Comparison of ENCODE assay signal across 16 cellular contexts in the genomic region with DNA sequence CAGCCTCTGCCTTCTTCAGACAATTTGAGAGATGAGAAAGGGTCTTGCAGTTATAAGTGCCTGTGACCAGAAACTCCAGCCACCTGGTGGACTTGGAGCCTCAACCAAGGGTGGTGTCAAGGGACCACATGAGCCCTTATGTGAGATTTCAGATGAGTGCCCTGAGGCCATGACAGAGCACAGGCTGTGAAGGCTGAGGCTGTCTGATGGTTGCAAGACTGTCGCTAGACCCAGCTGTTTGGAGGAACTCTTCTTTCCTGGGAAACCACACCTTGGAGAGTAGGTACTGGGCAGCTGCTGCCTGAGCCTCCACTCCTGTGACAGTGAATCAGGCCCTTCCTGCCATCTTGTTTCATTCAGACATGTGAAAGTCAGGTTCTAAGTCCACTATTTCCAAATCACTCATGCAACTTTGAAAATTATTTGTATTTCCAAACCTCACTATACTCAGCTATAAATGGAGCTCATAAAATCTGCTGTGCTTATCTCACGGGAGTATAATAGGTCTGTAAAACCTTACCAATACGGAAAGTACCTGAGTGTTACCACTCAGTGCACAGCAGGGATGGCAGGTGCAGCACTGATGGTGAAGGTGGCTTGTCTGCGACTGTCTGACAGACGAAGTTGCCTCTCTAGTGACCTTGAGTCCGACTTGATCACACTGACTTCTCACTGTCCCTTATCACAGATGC.
DNase-seq lines count a peak whose midpoint lies in the region; ATAC-seq and TF ChIP-seq lines count a peak whose summit lies in the region.
"Had no signal": no experiment of that assay in that cellular context is flagged by ENCODE, and none has a peak within 500 bp of the region (broad histone marks: within the 10 kb centered on the region; RNA-seq: fewer than 3 reads in every experiment).

No MANE protein-coding gene starts in this region.

- H4K20me1 ChIP-seq in GM23338 (replicated peaks; ENCODE audit: insufficient read depth) = no peaks in the 10 kb centered on the region; the same call in 1 of the 2 replicates

- H3K4me3 ChIP-seq in GM23338 = no peak overlapping the region
- H3K4me3 ChIP-seq in prostate gland = no peak overlapping the region
- no peak overlapping the region for H3K4me3 ChIP-seq in lower leg skin (ENCODE audit: low read depth, poor library complexity, severe bottlenecking)
- H3K4me3 ChIP-seq: coronary artery had no signal

- peaks cover 35 to 56% of the 10 kb centered on the region in 2 donors for H3K36me3 Mint-ChIP-seq in activated T-cell treated with anti-CD3 and anti-CD28 coated beads, Interleukin-2, amount 50 U/mL, for 72 hours (ENCODE audit: insufficient read depth in 2 of 2)
- peaks cover 62% of the 10 kb centered on the region for H3K36me3 Mint-ChIP-seq in activated T-cell treated with anti-CD3 and anti-CD28 coated beads, Interleukin-2, amount 50 U/mL, for 4 hours (ENCODE audit: insufficient read depth)
- peaks cover 69% of the 10 kb centered on the region for H3K36me3 Mint-ChIP-seq in GM23338 (ENCODE audit: low read depth)
- H3K36me3 Mint-ChIP-seq in activated naive CD8-positive, alpha-beta T cell treated with anti-CD3 and anti-CD28 coated beads, Interleukin-2, amount 10 ng/mL, durations not matched to agents 7 days and 5 days = peaks cover 69% of the 10 kb centered on the region

- peak overlapping the region in 1 of 2 donors; percentile 84 for H3K4me3 Mint-ChIP-seq in activated T-cell treated with anti-CD3 and anti-CD28 coated beads, Interleukin-2, amount 50 U/mL, for 72 hours
- no peak overlapping the region for H3K4me3 Mint-ChIP-seq in activated T-cell treated with anti-CD3 and anti-CD28 coated beads, Interleukin-2, amount 50 U/mL, for 4 hours
- H3K4me3 Mint-ChIP-seq in GM23338 = no peak overlapping the region
- H3K4me3 Mint-ChIP-seq in activated naive CD8-positive, alpha-beta T cell treated with anti-CD3 and anti-CD28 coated beads, Interleukin-2, amount 10 ng/mL, durations not matched to agents 7 days and 5 days = no peak overlapping the region
- H3K4me3 Mint-ChIP-seq: mesothelial cell of epicardium had no signal

- WGBS in prostate gland = 66% methylated on average over 6 of the region's 6 CpGs
- WGBS in lower leg skin, 2 donors = 90 to 94% methylated on average over 6 of the region's 6 CpGs

- H3K36me3 ChIP-seq in GM23338 (ENCODE audit: insufficient read depth) (peaks cover 9% of the 10 kb centered on the region; the same call in 1 of the 2 replicates), prostate gland (no peaks in the 10 kb centered on the region)

- intact Hi-C loops in prostate gland (cut with DNase I) (no loop called here), lower leg skin (cut with DNase I; ENCODE audit: low total_unique reads) (no loop called here)

- H3K4me1 ChIP-seq in GM23338 (ENCODE audit: insufficient read depth) (no peaks in the 10 kb centered on the region), prostate gland (replicated peaks) (peaks cover 9% of the 10 kb centered on the region)

- no peaks in the 10 kb centered on the region for H3K9me2 ChIP-seq in GM23338 (ENCODE audit: insufficient read depth)

- H3K4me1 Mint-ChIP-seq in activated T-cell treated with anti-CD3 and anti-CD28 coated beads, Interleukin-2, amount 50 U/mL, for 72 hours (ENCODE audit: low read depth) = peaks cover 68% of the 10 kb centered on the region
- H3K4me1 Mint-ChIP-seq in activated T-cell treated with anti-CD3 and anti-CD28 coated beads, Interleukin-2, amount 50 U/mL, for 4 hours (ENCODE audit: low read depth) = peaks cover 68% of the 10 kb centered on the region
- H3K4me1 Mint-ChIP-seq in GM23338 = no peaks in the 10 kb centered on the region
- H3K4me1 Mint-ChIP-seq in activated naive CD8-positive, alpha-beta T cell treated with anti-CD3 and anti-CD28 coated beads, Interleukin-2, amount 10 ng/mL, durations not matched to agents 7 days and 5 days = peaks cover 64% of the 10 kb centered on the region
- H3K4me1 Mint-ChIP-seq: mesothelial cell of epicardium had no signal

- H3K4me2 ChIP-seq in GM23338 = no peak overlapping the region

- TF ChIP-seq CTCF in GM23338 (conservative IDR thresholded peaks at IDR 0.05; ENCODE audit: low read depth in 2 of 2) (no peak), prostate gland (IDR thresholded peaks at IDR 0.05) (no peak), lower leg skin (IDR thresholded peaks at IDR 0.05) (no peak)

- H3F3A ChIP-seq in GM23338 (replicated peaks; ENCODE audit: low read depth) = no peaks in the 10 kb centered on the region

- H3K9me3 Mint-ChIP-seq in activated T-cell treated with anti-CD3 and anti-CD28 coated beads, Interleukin-2, amount 50 U/mL, for 72 hours = peaks cover 0 to 4% of the 10 kb centered on the region in 2 donors
- peaks cover 7% of the 10 kb centered on the region for H3K9me3 Mint-ChIP-seq in activated T-cell treated with anti-CD3 and anti-CD28 coated beads, Interleukin-2, amount 50 U/mL, for 4 hours
- H3K9me3 Mint-ChIP-seq in GM23338 = peaks cover 13% of the 10 kb centered on the region
- peaks cover 8% of the 10 kb centered on the region for H3K9me3 Mint-ChIP-seq in activated naive CD8-positive, alpha-beta T cell treated with anti-CD3 and anti-CD28 coated beads, Interleukin-2, amount 10 ng/mL, durations not matched to agents 7 days and 5 days

- no peaks in the 10 kb centered on the region for H3K27me3 ChIP-seq in GM23338 (ENCODE audit: insufficient read depth)
- H3K27me3 ChIP-seq in prostate gland (replicated peaks; ENCODE audit: insufficient read depth) = no peaks in the 10 kb centered on the region

- H3K79me2 ChIP-seq in GM23338 (replicated peaks; ENCODE audit: insufficient read depth) = peaks cover 3% of the 10 kb centered on the region; the same call in 1 of the 2 replicates

- peak overlapping the region; percentile 98 for H3K27ac Mint-ChIP-seq in activated T-cell treated with anti-CD3 and anti-CD28 coated beads, Interleukin-2, amount 50 U/mL, for 72 hours
- H3K27ac Mint-ChIP-seq in GM23338 = peak overlapping the region; percentile 25; the same call in 1 of the 2 replicates
- H3K27ac Mint-ChIP-seq in activated naive CD8-positive, alpha-beta T cell treated with anti-CD3 and anti-CD28 coated beads, Interleukin-2, amount 10 ng/mL, durations not matched to agents 7 days and 5 days = peak overlapping the region; percentile 98
- H3K27ac Mint-ChIP-seq: mesothelial cell of epicardium had no signal

- POLR2A ChIA-PET in activated naive CD8-positive, alpha-beta T cell treated with anti-CD3 and anti-CD28 coated beads, Interleukin-2, amount 10 ng/mL, durations not matched to agents 7 days and 5 days (lab: Charles Lee) = interaction anchor here (0.7 to 10.8 kb wide), 2 partner anchors 11 to 100 kb away, joined by 3 to 168 read pairs; a partner anchor contains a TSS

- ATAC-seq in activated T-cell treated with anti-CD3 and anti-CD28 coated beads, Interleukin-2, amount 50 U/mL, for 72 hours (replicated peaks in 1 of 2) = no peak
- no peak for ATAC-seq in activated T-cell treated with anti-CD3 and anti-CD28 coated beads, Interleukin-2, amount 50 U/mL, for 4 hours
- ATAC-seq in GM23338 = no peak
- no peak for ATAC-seq in activated naive CD8-positive, alpha-beta T cell treated with anti-CD3 and anti-CD28 coated beads, Interleukin-2, amount 10 ng/mL, durations not matched to agents 7 days and 5 days (ENCODE audit: low read depth)

- H2AFZ ChIP-seq in GM23338 = no peak overlapping the region

- H3K27ac ChIP-seq in GM23338 (ENCODE audit: low read depth) = no peak overlapping the region
- peak overlapping the region; percentile 70 to 78 for H3K27ac ChIP-seq in prostate gland
- H3K27ac ChIP-seq: coronary artery had no signal

- TF ChIP-seq POLR2A in prostate gland (IDR thresholded peaks at IDR 0.05) (no peak), lower leg skin (IDR thresholded peaks at IDR 0.05) (no peak)

- H3K27me3 Mint-ChIP-seq in activated T-cell treated with anti-CD3 and anti-CD28 coated beads, Interleukin-2, amount 50 U/mL, for 72 hours (ENCODE audit: low read depth) = no peaks in the 10 kb centered on the region
- H3K27me3 Mint-ChIP-seq in activated T-cell treated with anti-CD3 and anti-CD28 coated beads, Interleukin-2, amount 50 U/mL, for 4 hours (ENCODE audit: low read depth) = no peaks in the 10 kb centered on the region
- peaks cover 4% of the 10 kb centered on the region for H3K27me3 Mint-ChIP-seq in GM23338 (ENCODE audit: insufficient read depth, low read depth, poor library complexity)
- H3K27me3 Mint-ChIP-seq in activated naive CD8-positive, alpha-beta T cell treated with anti-CD3 and anti-CD28 coated beads, Interleukin-2, amount 10 ng/mL, durations not matched to agents 7 days and 5 days = no peaks in the 10 kb centered on the region

- H3K9me3 ChIP-seq in prostate gland = no peaks in the 10 kb centered on the region

- no peak for DNase-seq in activated T-cell treated with anti-CD3 and anti-CD28 coated beads, Interleukin-2, amount 50 U/mL, for 72 hours
- DNase-seq in activated T-cell treated with anti-CD3 and anti-CD28 coated beads, Interleukin-2, amount 50 U/mL, for 4 hours = no peak
- no peak for DNase-seq in GM23338 (ENCODE audit: low spot score)
- DNase-seq in activated naive CD8-positive, alpha-beta T cell treated with anti-CD3 and anti-CD28 coated beads, Interleukin-2, amount 10 ng/mL, durations not matched to agents 7 days and 5 days = no peak
- DNase-seq in prostate gland (ENCODE audit: low spot score) = no peak
- no peak for DNase-seq in stimulated activated CD4-positive, alpha-beta T cell treated with anti-CD3 and anti-CD28 coated beads, Interleukin-4, amount 100 ng/mL, for 4 hours
- no peak for DNase-seq in lower leg skin (ENCODE audit: low spot score in 2 of 2)
- no peak for DNase-seq in dedifferentiated amniotic fluid mesenchymal stem cell (ENCODE audit: extremely low spot score)
- DNase-seq: activated CD4-positive, alpha-beta T cell treated with anti-CD3 and anti-CD28 coated beads, Interleukin-2, amount 50 U/mL, for 1 hour; amniotic stem cell; NCI-H2107; stimulated activated CD4-positive, alpha-beta T cell treated with anti-CD3 and anti-CD28 coated beads, Interleukin-2, amount 100 ng/mL, for 48 hours; stimulated activated naive CD4-positive, alpha-beta T cell treated with Interleukin-2 at 50 U/mL for 16 hours; SW 1271 had no signal

TF ChIP-seq in GM23338, 12 proteins besides CTCF, POLR2A, EP300 and RAD21 (continues in another document):
- TF ChIP-seq JUNB (IDR thresholded peaks at IDR 0.05; ENCODE audit: unreplicated experiment) (no peak), EZH2 (IDR thresholded peaks at IDR 0.05; ENCODE audit: low read depth, unreplicated experiment) (no peak)

Comparison
In these comparisons a context has a peak if more than half of its experiments do, and no peak if none do; other contexts are left out.
1. H3K27ac Mint-ChIP-seq: peak in every context shown above with its lines; median percentile 98 in activated T-cell treated with anti-CD3 and anti-CD28 coated beads, Interleukin-2, amount 50 U/mL, for 72 hours; 98 in activated naive CD8-positive, alpha-beta T cell treated with anti-CD3 and anti-CD28 coated beads, Interleukin-2, amount 10 ng/mL, durations not matched to agents 7 days and 5 days; 25 in GM23338.